ENCODE assay signal across 20 cellular contexts in the genomic region with DNA sequence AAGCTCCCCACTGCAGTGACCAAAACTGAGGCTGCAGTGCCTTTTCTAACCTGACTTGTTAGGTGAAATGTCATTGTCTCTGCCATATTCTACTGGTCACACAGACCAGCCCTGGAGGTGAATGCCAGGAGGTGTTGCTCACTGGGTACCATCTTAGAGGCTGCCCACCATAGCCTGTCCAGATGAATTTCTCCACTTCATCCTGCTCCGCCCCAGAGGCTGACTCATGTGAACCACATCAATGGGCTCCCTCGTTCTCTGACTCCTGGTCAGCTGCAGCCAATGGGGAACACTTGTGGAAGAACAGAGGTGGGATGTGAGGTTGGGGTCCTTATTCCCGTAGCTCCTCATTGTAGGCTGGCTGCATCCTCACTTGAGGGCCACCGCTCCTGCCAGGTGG. TPM values are rescaled to one million over a fixed set of nuclear protein-coding genes. Genes with fewer than 3 reads are reported as not detected.
DNase-seq lines count a peak whose midpoint lies in the region; FAIRE-seq and TF ChIP-seq lines count a peak whose summit lies in the region.
"Had no signal": no experiment of that assay in that cellular context is flagged by ENCODE, and none has a peak within 500 bp of the region (broad histone marks: within the 10 kb centered on the region; RNA-seq: fewer than 3 reads in every experiment).

No MANE protein-coding gene starts in this region.

- peak overlapping the region; percentile 66 for H3K4me3 Mint-ChIP-seq in neural crest cell
- no peak overlapping the region for H3K4me3 Mint-ChIP-seq in activated CD4-positive, alpha-beta T cell treated with anti-CD3 and anti-CD28 coated beads, Interleukin-2, amount 10 ng/mL, durations not matched to agents 7 days and 5 days
- H3K4me3 Mint-ChIP-seq: activated naive CD4-positive, alpha-beta T cell treated with anti-CD3 and anti-CD28 coated beads, Interleukin-2, amount 50 U/mL, for 24 hours; mesothelial cell of epicardium had no signal

- peaks cover 2% of the 10 kb centered on the region for H3K36me3 ChIP-seq in bronchial epithelial cell (ENCODE audit: control insufficient read depth, insufficient read depth, low read length)
- H3K36me3 ChIP-seq: esophagus muscularis mucosa, right atrium auricular region had no signal

- H3K36me3 Mint-ChIP-seq in neural crest cell (ENCODE audit: low read depth), result no peaks in the 10 kb centered on the region
- H3K36me3 Mint-ChIP-seq in activated CD4-positive, alpha-beta T cell treated with anti-CD3 and anti-CD28 coated beads, Interleukin-2, amount 10 ng/mL, durations not matched to agents 7 days and 5 days (ENCODE audit: low read depth), result peaks cover 7% of the 10 kb centered on the region
- H3K36me3 Mint-ChIP-seq: mesothelial cell of epicardium, type B pancreatic cell had no signal

- H3K27ac Mint-ChIP-seq in neural crest cell (ENCODE audit: unreplicated experiment), result no peak overlapping the region
- no peak overlapping the region for H3K27ac Mint-ChIP-seq in activated CD4-positive, alpha-beta T cell treated with anti-CD3 and anti-CD28 coated beads, Interleukin-2, amount 10 ng/mL, durations not matched to agents 7 days and 5 days
- H3K27ac Mint-ChIP-seq: activated naive CD4-positive, alpha-beta T cell treated with anti-CD3 and anti-CD28 coated beads, Interleukin-2, amount 50 U/mL, for 24 hours; mesothelial cell of epicardium; type B pancreatic cell had no signal

- peaks cover 22% of the 10 kb centered on the region for H3K4me1 Mint-ChIP-seq in neural crest cell
- peaks cover 17% of the 10 kb centered on the region for H3K4me1 Mint-ChIP-seq in activated CD4-positive, alpha-beta T cell treated with anti-CD3 and anti-CD28 coated beads, Interleukin-2, amount 10 ng/mL, durations not matched to agents 7 days and 5 days

- no peak overlapping the region for H3K27ac ChIP-seq in substantia nigra (ENCODE audit: low read depth, low read length, poor library complexity, severe bottlenecking)
- H3K27ac ChIP-seq: C4-2B, esophagus muscularis mucosa, HL-60, right atrium auricular region had no signal

- POLR2A ChIA-PET in activated CD4-positive, alpha-beta T cell treated with anti-CD3 and anti-CD28 coated beads, Interleukin-2, amount 10 ng/mL, durations not matched to agents 7 days and 5 days (lab: Charles Lee), result no interaction called here

- DNase-seq in EL (peak; percentile 49), LHCN-M2 (ENCODE audit: low read depth) (peak; percentile 50), bronchial epithelial cell (ENCODE audit: low read depth) (peak; percentile 50), neural crest cell (ENCODE audit: low read depth, low spot score) (no peak), SKM-1 (lab: John Stamatoyannopoulos, UW; ENCODE audit: unreplicated experiment) (no peak), NCI-H82 treated with DMSO at 0.1 percent for 48 hours (lab: John Stamatoyannopoulos, UW; ENCODE audit: unreplicated experiment) (no peak), substantia nigra (lab: John Stamatoyannopoulos, UW) (no peak)
- DNase-seq in activated CD4-positive, alpha-beta T cell treated with anti-CD3 and anti-CD28 coated beads, Interleukin-2, amount 10 ng/mL, durations not matched to agents 7 days and 5 days, result no peak
- DNase-seq: activated T-cell treated with anti-CD3 and anti-CD28 coated beads for 4 hours; KG1; NCI-H1105 treated with DMSO at 0.1 percent for 48 hours; NCI-H69; stimulated activated naive CD8-positive, alpha-beta T cell treated with anti-CD3 and anti-CD28 coated beads, Interleukin-15, Interleukin-2, amounts not matched to agents 100 U/mL and 50 U/mL, for 24 hours had no signal

- CTCF ChIA-PET in activated CD4-positive, alpha-beta T cell treated with anti-CD3 and anti-CD28 coated beads, Interleukin-2, amount 10 ng/mL, durations not matched to agents 7 days and 5 days (lab: Charles Lee), result no interaction called here

- TF ChIP-seq CTCF in bronchial epithelial cell (IDR thresholded peaks at IDR 0.05; ENCODE audit: insufficient read depth, low read length, severe bottlenecking) (no peak), neural crest cell (conservative IDR thresholded peaks at IDR 0.05) (no peak)

- no peaks in the 10 kb centered on the region for H3K9me3 Mint-ChIP-seq in neural crest cell
- H3K9me3 Mint-ChIP-seq in activated CD4-positive, alpha-beta T cell treated with anti-CD3 and anti-CD28 coated beads, Interleukin-2, amount 10 ng/mL, durations not matched to agents 7 days and 5 days, result no peaks in the 10 kb centered on the region
- H3K9me3 Mint-ChIP-seq: activated naive CD4-positive, alpha-beta T cell treated with anti-CD3 and anti-CD28 coated beads, Interleukin-2, amount 50 U/mL, for 24 hours; mesothelial cell of epicardium; type B pancreatic cell had no signal

- H3K27me3 Mint-ChIP-seq in neural crest cell (ENCODE audit: low read depth), result no peaks in the 10 kb centered on the region
- H3K27me3 Mint-ChIP-seq in activated CD4-positive, alpha-beta T cell treated with anti-CD3 and anti-CD28 coated beads, Interleukin-2, amount 10 ng/mL, durations not matched to agents 7 days and 5 days, result no peaks in the 10 kb centered on the region
- H3K27me3 Mint-ChIP-seq: activated naive CD4-positive, alpha-beta T cell treated with anti-CD3 and anti-CD28 coated beads, Interleukin-2, amount 50 U/mL, for 24 hours; type B pancreatic cell had no signal

- H3K27me3 ChIP-seq in bronchial epithelial cell (ENCODE audit: control insufficient read depth, insufficient read depth, low read length), result no peaks in the 10 kb centered on the region
- H3K27me3 ChIP-seq: esophagus muscularis mucosa, right atrium auricular region had no signal

- no peak overlapping the region for H3K4me3 ChIP-seq in bronchial epithelial cell (ENCODE audit: low read depth, low read length)
- H3K4me3 ChIP-seq: esophagus muscularis mucosa, right atrium auricular region had no signal

- FAIRE-seq in bronchial epithelial cell (lab: Jason Lieb, UNC), result peak; percentile 68

RNA-seq across cellular contexts. Expression of a gene that starts 3.4 kb away (rescaled TPM):
- 188 and 210 TPM in 2 replicates for total RNA-seq in LHCN-M2 (2014; rRNA removed)
- 64.5 TPM for polyA plus RNA-seq in LHCN-M2 (2012)
- total RNA-seq in bronchial epithelial cell, result 388 and 396 TPM in 2 replicates
- 108 TPM in 2 replicates for total RNA-seq in neural crest cell
- 10 to 100 TPM; 71.7 to 84.7 TPM for total RNA-seq in activated CD4-positive, alpha-beta T cell treated with anti-CD3 and anti-CD28 coated beads, Interleukin-2, amount 10 ng/mL, durations not matched to agents 7 days and 5 days

RNA-seq across cellular contexts. Expression of a gene that starts 38.5 kb away (rescaled TPM):
- 35.9 and 62.2 TPM in 2 replicates for total RNA-seq in LHCN-M2 (2014; rRNA removed)
- 24.2 TPM for polyA plus RNA-seq in LHCN-M2 (2012)
- total RNA-seq in bronchial epithelial cell, result 19.2 and 30.2 TPM in 2 replicates
- total RNA-seq in neural crest cell, result 16.9 and 17.9 TPM in 2 replicates
- total RNA-seq in activated CD4-positive, alpha-beta T cell treated with anti-CD3 and anti-CD28 coated beads, Interleukin-2, amount 10 ng/mL, durations not matched to agents 7 days and 5 days, result 10 to 100 TPM; 18.7 to 23.1 TPM

Comparison
In these comparisons a context has a peak if more than half of its experiments do, and no peak if none do; other contexts are left out.
1. DNase-seq: peak in EL (single experiment), LHCN-M2 (single experiment) and bronchial epithelial cell (single experiment); none in neural crest cell (single experiment), SKM-1 (single experiment), activated CD4-positive, alpha-beta T cell treated with anti-CD3 and anti-CD28 coated beads, Interleukin-2, amount 10 ng/mL, durations not matched to agents 7 days and 5 days (single experiment), NCI-H82 treated with DMSO at 0.1 percent for 48 hours (single experiment) and substantia nigra (0 of 49).